Comparison of ENCODE assay signal across 9 cellular contexts in the genomic region with DNA sequence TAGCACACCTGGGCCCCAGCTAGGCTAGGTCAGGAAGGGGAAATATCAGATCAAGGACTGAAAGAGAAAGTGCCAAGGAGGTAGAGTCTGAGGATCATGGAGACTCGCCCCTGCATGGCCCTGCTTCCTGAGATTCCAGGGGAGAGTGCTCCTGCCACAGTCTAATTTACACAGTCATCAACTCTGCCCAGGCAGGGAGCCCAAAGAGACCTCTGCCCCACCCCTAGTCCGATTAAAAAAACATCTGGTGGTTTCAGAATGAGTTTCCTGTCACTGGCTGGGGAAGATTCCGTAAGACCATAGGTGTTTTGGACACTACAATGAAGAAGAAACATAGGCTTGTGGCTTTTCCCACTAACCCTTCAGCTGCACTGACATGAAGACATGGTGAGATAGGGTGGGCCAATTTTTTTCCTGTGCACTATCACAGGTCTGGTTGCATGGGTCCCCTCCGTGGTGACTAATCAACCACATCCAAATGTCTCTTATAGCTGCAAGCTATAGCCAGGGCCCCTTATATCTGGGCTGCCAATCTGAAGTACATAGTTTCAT. TPM values are rescaled to one million over a fixed set of nuclear protein-coding genes. Genes with fewer than 3 reads are reported as not detected.
DNase-seq lines count a peak whose midpoint lies in the region; ATAC-seq and TF ChIP-seq lines count a peak whose summit lies in the region.
"Had no signal": no experiment of that assay in that cellular context is flagged by ENCODE, and none has a peak within 500 bp of the region (broad histone marks: within the 10 kb centered on the region; RNA-seq: fewer than 3 reads in every experiment).

No MANE protein-coding gene starts in this region.

- no peak overlapping the region for H3K4me2 ChIP-seq in PC-9

- 49 to 52% methylated on average over 4 of the region's 4 CpGs for WGBS in tibial nerve, 2 donors

- H3K9me2 ChIP-seq in PC-9 (ENCODE audit: insufficient read depth) = no peaks in the 10 kb centered on the region

- H3K9me3 Mint-ChIP-seq in activated naive CD4-positive, alpha-beta T cell treated with anti-CD3 and anti-CD28 coated beads for 36 hours = no peaks in the 10 kb centered on the region
- no peaks in the 10 kb centered on the region for H3K9me3 Mint-ChIP-seq in T-cell
- H3K9me3 Mint-ChIP-seq in stimulated activated memory B cell treated with anti-CD40 and anti-IgM and Interleukin-4, amounts not matched to agents 10 μg/mL and 1 μg/mL and 100 μg/mL, for 72 hours = no peaks in the 10 kb centered on the region

- no peaks in the 10 kb centered on the region for H3K36me3 Mint-ChIP-seq in activated naive CD4-positive, alpha-beta T cell treated with anti-CD3 and anti-CD28 coated beads for 36 hours (ENCODE audit: low read depth)
- H3K36me3 Mint-ChIP-seq in T-cell = no peaks in the 10 kb centered on the region
- no peaks in the 10 kb centered on the region for H3K36me3 Mint-ChIP-seq in stimulated activated memory B cell treated with anti-CD40 and anti-IgM and Interleukin-4, amounts not matched to agents 10 μg/mL and 1 μg/mL and 100 μg/mL, for 72 hours

- no peaks in the 10 kb centered on the region for H3F3A ChIP-seq in PC-9 (ENCODE audit: insufficient read depth, low read depth)

- H3K9me3 ChIP-seq in tibial nerve = no peaks in the 10 kb centered on the region
- H3K9me3 ChIP-seq in PC-9 (ENCODE audit: insufficient read depth, low read depth) = no peaks in the 10 kb centered on the region

- H3K4me1 Mint-ChIP-seq in activated naive CD4-positive, alpha-beta T cell treated with anti-CD3 and anti-CD28 coated beads for 36 hours (ENCODE audit: low read depth) = peaks cover 68% of the 10 kb centered on the region
- peaks cover 19 to 40% (median 29%) of the 10 kb centered on the region in 3 donors for H3K4me1 Mint-ChIP-seq in T-cell
- H3K4me1 Mint-ChIP-seq in stimulated activated memory B cell treated with anti-CD40 and anti-IgM and Interleukin-4, amounts not matched to agents 10 μg/mL and 1 μg/mL and 100 μg/mL, for 72 hours = peaks cover 58% of the 10 kb centered on the region

- H3K27me3 ChIP-seq in tibial nerve (no peaks in the 10 kb centered on the region), PC-9 (ENCODE audit: insufficient read depth, low read depth) (no peaks in the 10 kb centered on the region)

- intact Hi-C loops in activated naive CD4-positive, alpha-beta T cell treated with anti-CD3 and anti-CD28 coated beads for 36 hours (cut with micrococcal nuclease) = loop anchor here (1.0 kb wide), 1 partner anchor 8 kb away; no protein-coding TSS in a partner anchor
- intact Hi-C loops in PC-9 (cut with micrococcal nuclease; ENCODE audit: unreplicated experiment) = no loop called here

- peak overlapping the region; percentile 17 for H3K4me3 Mint-ChIP-seq in activated naive CD4-positive, alpha-beta T cell treated with anti-CD3 and anti-CD28 coated beads for 36 hours
- peak overlapping the region; percentile 13 to 49 (median 36) for H3K4me3 Mint-ChIP-seq in T-cell
- H3K4me3 Mint-ChIP-seq in stimulated activated memory B cell treated with anti-CD40 and anti-IgM and Interleukin-4, amounts not matched to agents 10 μg/mL and 1 μg/mL and 100 μg/mL, for 72 hours = peak overlapping the region; percentile 59

- no peaks in the 10 kb centered on the region for H3K27me3 Mint-ChIP-seq in activated naive CD4-positive, alpha-beta T cell treated with anti-CD3 and anti-CD28 coated beads for 36 hours (ENCODE audit: low read depth)
- peaks cover 0 to 4% of the 10 kb centered on the region in 2 donors for H3K27me3 Mint-ChIP-seq in T-cell
- no peaks in the 10 kb centered on the region for H3K27me3 Mint-ChIP-seq in stimulated activated memory B cell treated with anti-CD40 and anti-IgM and Interleukin-4, amounts not matched to agents 10 μg/mL and 1 μg/mL and 100 μg/mL, for 72 hours

- H3K36me3 ChIP-seq in tibial nerve (no peaks in the 10 kb centered on the region), PC-9 (ENCODE audit: low read depth) (no peaks in the 10 kb centered on the region)

- peak overlapping the region; percentile 82 for H3K27ac Mint-ChIP-seq in activated naive CD4-positive, alpha-beta T cell treated with anti-CD3 and anti-CD28 coated beads for 36 hours
- peak overlapping the region in 1 of 2 donors; percentile 3 for H3K27ac Mint-ChIP-seq in T-cell
- peak overlapping the region; percentile 85 for H3K27ac Mint-ChIP-seq in stimulated activated memory B cell treated with anti-CD40 and anti-IgM and Interleukin-4, amounts not matched to agents 10 μg/mL and 1 μg/mL and 100 μg/mL, for 72 hours

- peak; percentile 55 for DNase-seq in activated naive CD4-positive, alpha-beta T cell treated with anti-CD3 and anti-CD28 coated beads for 36 hours
- no peak for DNase-seq in activated naive CD4-positive, alpha-beta T cell treated with anti-CD3 and anti-CD28 coated beads, Interleukin-2, amount 50 U/mL, for 16 hours
- DNase-seq in T-cell = peak in 4 of 34 experiments; percentile 9 to 25 (median 11)
- no peak for DNase-seq in tibial nerve (ENCODE audit: low spot score in 2 of 2)
- no peak for DNase-seq in NCI-H2171 treated with DMSO at 0.1 percent for 48 hours (lab: John Stamatoyannopoulos, UW)
- DNase-seq in PC-9 = no peak
- DNase-seq: COR-L47 had no signal

- TF ChIP-seq EP300 in tibial nerve (IDR thresholded peaks at IDR 0.05) = no peak

- no peak for TF ChIP-seq POLR2A in tibial nerve (IDR thresholded peaks at IDR 0.05)

- POLR2A ChIA-PET in T-cell (lab: Charles Lee) = interaction anchor here in 1 of 2 donors (0.5 kb wide), 1 partner anchor 19 kb away, joined by 6 read pairs; no protein-coding TSS in a partner anchor
- POLR2A ChIA-PET in PC-9 (lab: Charles Lee; ENCODE audit: unreplicated experiment) = no interaction called here

- TF ChIP-seq CTCF in tibial nerve (IDR thresholded peaks at IDR 0.05) (no peak), PC-9 (conservative IDR thresholded peaks at IDR 0.05) (no peak)

- H3K79me2 ChIP-seq in PC-9 (ENCODE audit: low read depth) = no peaks in the 10 kb centered on the region

- H3K27ac ChIP-seq in tibial nerve = no peak overlapping the region
- H3K27ac ChIP-seq in PC-9 = no peak overlapping the region

- CTCF ChIA-PET in activated naive CD4-positive, alpha-beta T cell treated with anti-CD3 and anti-CD28 coated beads for 36 hours (lab: Charles Lee) = interaction anchor here (1.0 to 1.4 kb wide), 2 partner anchors 9 to 14 kb away, joined by 3 to 4 read pairs; no protein-coding TSS in a partner anchor
- CTCF ChIA-PET in T-cell (lab: Charles Lee) (no interaction called here), PC-9 (lab: Charles Lee) (no interaction called here)

- H3K4me3 ChIP-seq in tibial nerve (no peak overlapping the region), PC-9 (no peak overlapping the region)

- peak; percentile 94 for ATAC-seq in HG03025 (IDR thresholded peaks at IDR 0.05; ENCODE audit: low FRiP score, unreplicated experiment)
- peak in 3 of 4 experiments; percentile 44 to 73 (median 53) for ATAC-seq in T-cell (replicated peaks in 1 of 4)
- ATAC-seq in stimulated activated memory B cell treated with anti-CD40 and anti-IgM and Interleukin-4, amounts not matched to agents 10 μg/mL and 1 μg/mL and 100 μg/mL, for 72 hours = peak; percentile 94

- no TSS peak for BruUV-seq in PC-9 (replicated peaks; lab: Mats Ljungman, UMichigan)

- no peaks in the 10 kb centered on the region for H4K20me1 ChIP-seq in PC-9 (ENCODE audit: insufficient read depth)

- no peak overlapping the region for H2AFZ ChIP-seq in PC-9

- H3K4me1 ChIP-seq in tibial nerve = no peaks in the 10 kb centered on the region
- no peaks in the 10 kb centered on the region for H3K4me1 ChIP-seq in PC-9 (replicated peaks; ENCODE audit: insufficient read depth)

RNA-seq across cellular contexts. Expression of a gene that starts 31.5 kb away (rescaled TPM):
- total RNA-seq in activated naive CD4-positive, alpha-beta T cell treated with anti-CD3 and anti-CD28 coated beads for 36 hours = 100 to 1,000 TPM; 811 to 864 TPM
- total RNA-seq in T-cell (10 to 100 TPM in 3 of 5 donors, 1 to 10 TPM in 2; 3.5 to 66.2 (median 12.6) TPM), tibial nerve (1 to 10 TPM in 1 of 4 donors, not detected in 3; 4.8 TPM), PC-9 (2021) (not detected in 2 replicates)

RNA-seq across cellular contexts. Expression of a gene that starts 56.0 kb away (rescaled TPM):
- total RNA-seq in activated naive CD4-positive, alpha-beta T cell treated with anti-CD3 and anti-CD28 coated beads for 36 hours = 10 to 100 TPM; 81.3 to 86.1 TPM
- total RNA-seq in T-cell (100 to 1,000 TPM in 1 of 5 donors, 10 to 100 TPM in 3, 1 to 10 TPM in 1; 4.0 to 148 (median 21.3) TPM), tibial nerve (not detected), PC-9 (2021) (not detected in 2 replicates)

Comparison
In these comparisons a context has a peak if more than half of its experiments do, and no peak if none do; other contexts are left out.
1. RNA of a gene that starts 31.5 kb away (total RNA-seq): 811 to 864 TPM in activated naive CD4-positive, alpha-beta T cell treated with anti-CD3 and anti-CD28 coated beads for 36 hours; 3.5 to 66.2 TPM in T-cell, 4.8 TPM in tibial nerve and not detected in PC-9; every median in the first group is over 10 times any median in the second.
2. Peak in every context shown above with its lines, with median percentiles within 50 percentile points of each other: H3K4me3 Mint-ChIP-seq and ATAC-seq.